ENCODE assay signal across 11 cellular contexts in the genomic region with DNA sequence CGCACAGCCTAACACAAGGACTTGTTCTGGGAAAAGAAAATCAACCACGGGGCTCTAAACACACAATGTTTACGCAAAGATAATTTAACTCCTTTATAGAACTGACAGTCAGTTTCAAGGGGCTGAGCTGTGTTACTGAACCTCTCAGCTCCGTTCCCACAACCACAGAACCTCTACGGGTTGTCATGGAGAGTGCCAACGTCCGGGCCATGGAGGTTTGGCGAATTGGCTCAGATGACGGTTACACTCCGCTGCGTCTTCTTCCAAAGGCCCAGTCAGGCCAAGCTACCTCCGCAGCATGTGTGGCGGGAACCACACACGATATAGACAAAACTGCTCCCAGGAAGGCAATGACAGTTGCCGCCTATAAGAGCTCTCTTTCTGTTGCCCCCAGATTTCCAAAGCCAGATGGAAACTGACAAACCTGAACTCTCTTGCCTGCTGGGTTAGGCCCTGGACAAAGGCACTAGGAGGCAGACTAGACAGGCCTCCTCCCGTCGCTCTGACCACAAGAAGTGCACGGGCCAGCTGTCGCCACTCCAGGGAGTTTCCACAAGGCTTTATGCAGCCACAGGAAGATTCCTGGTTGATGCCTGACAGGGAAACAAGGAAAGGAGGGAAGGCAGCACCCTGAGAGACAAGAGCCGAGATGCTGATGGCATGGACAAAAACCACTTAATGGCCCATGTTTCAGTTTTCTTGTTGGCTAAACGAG. TPM values are rescaled to one million over a fixed set of nuclear protein-coding genes. Genes with fewer than 3 reads are reported as not detected.
DNase-seq lines count a peak whose midpoint lies in the region; ATAC-seq and TF ChIP-seq lines count a peak whose summit lies in the region.
"Had no signal": no experiment of that assay in that cellular context is flagged by ENCODE, and none has a peak within 500 bp of the region (broad histone marks: within the 10 kb centered on the region; RNA-seq: fewer than 3 reads in every experiment).

No MANE protein-coding gene starts in this region.

- ATAC-seq in CD8-positive, alpha-beta T cell: peak; percentile 12
- no peak for ATAC-seq in naive thymus-derived CD4-positive, alpha-beta T cell
- ATAC-seq in HG02798 (IDR thresholded peaks at IDR 0.05; ENCODE audit: poor library complexity, unreplicated experiment) (no peak), HG03520 (IDR thresholded peaks at IDR 0.05; ENCODE audit: unreplicated experiment) (no peak)

- H3K36me3 Mint-ChIP-seq in CD8-positive, alpha-beta T cell: peaks cover 58% of the 10 kb centered on the region
- H3K36me3 Mint-ChIP-seq in brain: no peaks in the 10 kb centered on the region
- peaks cover 0 to 12% (median 5%) of the 10 kb centered on the region in 5 donors for H3K36me3 Mint-ChIP-seq in naive thymus-derived CD4-positive, alpha-beta T cell

- H3K27ac ChIP-seq in CD8-positive, alpha-beta T cell (ENCODE audit: low read depth, low read length): peak overlapping the region; percentile 25
- peak overlapping the region; percentile 60 for H3K27ac ChIP-seq in naive thymus-derived CD4-positive, alpha-beta T cell (ENCODE audit: low read depth, low read length)

- peaks cover 91% of the 10 kb centered on the region for H3K4me1 ChIP-seq in CD8-positive, alpha-beta T cell (ENCODE audit: insufficient read depth, low read length)
- H3K4me1 ChIP-seq in naive thymus-derived CD4-positive, alpha-beta T cell (ENCODE audit: control insufficient read depth in 2 of 2, insufficient read depth in 2 of 2, low read length in 2 of 2): peaks cover 88 to 90% of the 10 kb centered on the region in 2 donors

- peak overlapping the region; percentile 87 for H3K27ac Mint-ChIP-seq in CD8-positive, alpha-beta T cell
- peak overlapping the region; percentile 84 to 94 (median 92) for H3K27ac Mint-ChIP-seq in brain
- H3K27ac Mint-ChIP-seq in naive thymus-derived CD4-positive, alpha-beta T cell: peak overlapping the region in 8 of 9 donors; percentile 23 to 93 (median 86)

- H3K27me3 ChIP-seq in CD8-positive, alpha-beta T cell (ENCODE audit: insufficient read depth, low read length): no peaks in the 10 kb centered on the region
- no peaks in the 10 kb centered on the region for H3K27me3 ChIP-seq in naive thymus-derived CD4-positive, alpha-beta T cell (ENCODE audit: control insufficient read depth in 2 of 2, insufficient read depth in 2 of 2, low read length in 2 of 2)

- H3K27me3 Mint-ChIP-seq in CD8-positive, alpha-beta T cell (ENCODE audit: low read depth): no peaks in the 10 kb centered on the region
- H3K27me3 Mint-ChIP-seq in brain: peaks cover 5% of the 10 kb centered on the region
- no peaks in the 10 kb centered on the region for H3K27me3 Mint-ChIP-seq in naive thymus-derived CD4-positive, alpha-beta T cell

- no peak for TF ChIP-seq CTCF in CD8-positive, alpha-beta T cell (IDR thresholded peaks at IDR 0.05)
- TF ChIP-seq CTCF in brain (conservative IDR thresholded peaks at IDR 0.05): no peak

- CTCF ChIA-PET in CD8-positive, alpha-beta T cell (lab: Charles Lee): interaction anchor here (0.9 to 3.9 kb wide), 10 partner anchors 10 to 103 kb away, joined by 3 to 20 read pairs (median 4); no protein-coding TSS in a partner anchor
- CTCF ChIA-PET in naive thymus-derived CD4-positive, alpha-beta T cell (lab: Charles Lee): interaction anchor here (1.0 to 1.7 kb wide), 4 partner anchors 8 to 31 kb away, joined by 3 to 5 read pairs (median 4); no protein-coding TSS in a partner anchor

- H3K36me3 ChIP-seq in CD8-positive, alpha-beta T cell (ENCODE audit: insufficient read depth, low read length): no peaks in the 10 kb centered on the region
- peaks cover 0 to 15% (median 0%) of the 10 kb centered on the region in 3 experiments for H3K36me3 ChIP-seq in naive thymus-derived CD4-positive, alpha-beta T cell (ENCODE audit: control insufficient read depth in 2 of 3, insufficient read depth in 3 of 3, low read length in 3 of 3)

- peak overlapping the region; percentile 60 for H3K4me3 Mint-ChIP-seq in CD8-positive, alpha-beta T cell
- H3K4me3 Mint-ChIP-seq in brain: peak overlapping the region in 2 of 5 experiments; percentile 1 to 7
- peak overlapping the region in 9 of 10 donors; percentile 27 to 92 (median 58) for H3K4me3 Mint-ChIP-seq in naive thymus-derived CD4-positive, alpha-beta T cell

- H3K9me3 ChIP-seq in CD8-positive, alpha-beta T cell (ENCODE audit: low read length): no peaks in the 10 kb centered on the region
- H3K9me3 ChIP-seq in naive thymus-derived CD4-positive, alpha-beta T cell (ENCODE audit: control insufficient read depth in 2 of 3, low read length in 3 of 3): no peaks in the 10 kb centered on the region

- H3K4me1 Mint-ChIP-seq in CD8-positive, alpha-beta T cell (ENCODE audit: low read depth): peaks cover 90% of the 10 kb centered on the region
- peaks cover 64% of the 10 kb centered on the region for H3K4me1 Mint-ChIP-seq in brain
- peaks cover 65 to 98% (median 89%) of the 10 kb centered on the region in 7 donors for H3K4me1 Mint-ChIP-seq in naive thymus-derived CD4-positive, alpha-beta T cell

- peak overlapping the region; percentile 22 for H3K4me3 ChIP-seq in CD8-positive, alpha-beta T cell (ENCODE audit: low read depth, low read length)
- no peak overlapping the region for H3K4me3 ChIP-seq in naive thymus-derived CD4-positive, alpha-beta T cell (ENCODE audit: low read length)

- POLR2A ChIA-PET in CD8-positive, alpha-beta T cell (lab: Charles Lee): interaction anchor here (0.6 to 5.0 kb wide), 11 partner anchors 9 to 70 kb away, joined by 3 to 32 read pairs (median 3); partner anchors contain the start of gene CCDC88C
- POLR2A ChIA-PET in naive thymus-derived CD4-positive, alpha-beta T cell (lab: Charles Lee): interaction anchor here (0.8 to 22.3 kb wide), 9 partner anchors 8 to 38 kb away, joined by 3 to 328 read pairs (median 7); partner anchors contain the start of gene CCDC88C

- intact Hi-C loops in CD8-positive, alpha-beta T cell (cut with DNase I, micrococcal nuclease): loop anchor here in 1 of 2 experiments (1.0 kb wide), 1 partner anchor 10 kb away; no protein-coding TSS in a partner anchor
- intact Hi-C loops in naive thymus-derived CD4-positive, alpha-beta T cell (cut with micrococcal nuclease): loop anchor here in 1 of 2 donors (2.0 kb wide), 1 partner anchor 16 kb away; no protein-coding TSS in a partner anchor

- DNase-seq in CD8-positive, alpha-beta T cell: peak in 1 of 7 experiments; percentile 44
- DNase-seq in NCI-H128 (lab: John Stamatoyannopoulos, UW; ENCODE audit: unreplicated experiment): peak; percentile 77
- no peak for DNase-seq in naive thymus-derived CD4-positive, alpha-beta T cell
- DNase-seq in NOMO-1 (lab: John Stamatoyannopoulos, UW; ENCODE audit: unreplicated experiment in 2 of 2): no peak
- no peak for DNase-seq in stimulated activated CD4-positive, alpha-beta T cell treated with anti-CD3 and anti-CD28 coated beads, Interleukin-4, amount 100 ng/mL, for 24 hours
- DNase-seq: head of caudate nucleus, NCI-H2081, T-helper 9 cell had no signal

- no peaks in the 10 kb centered on the region for H3K9me3 Mint-ChIP-seq in CD8-positive, alpha-beta T cell
- H3K9me3 Mint-ChIP-seq in brain: peaks cover 0 to 2% (median 0%) of the 10 kb centered on the region in 5 experiments
- no peaks in the 10 kb centered on the region for H3K9me3 Mint-ChIP-seq in naive thymus-derived CD4-positive, alpha-beta T cell

RNA-seq across cellular contexts. Expression of gene CCDC88C, which starts 30.3 kb away (rescaled TPM):
- 100 to 1,000 TPM; 266 to 273 TPM for total RNA-seq in CD8-positive, alpha-beta T cell
- 40.2 TPM for polyA plus RNA-seq in brain (ENCODE audit: insufficient read depth, low read depth, low replicate concordance)
- 100 to 1,000 TPM; 189 to 324 (median 277) TPM for total RNA-seq in naive thymus-derived CD4-positive, alpha-beta T cell
- polyA plus RNA-seq in naive thymus-derived CD4-positive, alpha-beta T cell: 10 to 100 TPM; 23.6 to 44.9 TPM
